ENCODE assay signal across 22 cellular contexts in genomic region chr12:128956755-128957154, GRCh38.
A peak's percentile ranks its signal among the peaks of the same experiment; 100 is the strongest.
DNase-seq lines count a peak whose midpoint lies in the region; TF ChIP-seq lines count a peak whose summit lies in the region.
"Had no signal": no experiment of that assay in that cellular context is flagged by ENCODE, and none has a peak within 500 bp of the region (broad histone marks: within the 10 kb centered on the region; RNA-seq: fewer than 3 reads in every experiment).

No MANE protein-coding gene starts in this region.

- TF ChIP-seq CTCF in HL-60 (IDR thresholded peaks at IDR 0.05; ENCODE audit: insufficient read depth, low read length), result no peak

- peaks cover 7% of the 10 kb centered on the region; the same call in 1 of the 2 replicates for H3K4me1 ChIP-seq in BLaER1
- H3K4me1 ChIP-seq: A549, BE2C had no signal

- no peaks in the 10 kb centered on the region for H4K20me1 ChIP-seq in BLaER1

- peaks cover 70% of the 10 kb centered on the region for H3K36me3 ChIP-seq in BLaER1
- H3K36me3 ChIP-seq: BE2C had no signal

- no peaks in the 10 kb centered on the region for H3K27me3 ChIP-seq in BLaER1
- H3K27me3 ChIP-seq in HL-60 (ENCODE audit: insufficient read depth, poor library complexity, severe bottlenecking), result no peaks in the 10 kb centered on the region
- H3K27me3 ChIP-seq: BE2C had no signal

- no peak overlapping the region for H3K4me3 ChIP-seq in BLaER1
- no peak overlapping the region for H3K4me3 ChIP-seq in HL-60 (replicated peaks; ENCODE audit: insufficient read depth, low read length)
- H3K4me3 ChIP-seq: A549, GM23248 had no signal

- H3K4me2 ChIP-seq in BLaER1, result 0 out of 2 replicates have a peak overlapping the region, but pooled peaks have one; percentile 5
- H3K4me2 ChIP-seq: A549 had no signal

- DNase-seq in activated effector memory CD4-positive, alpha-beta T cell treated with anti-CD3 and anti-CD28 coated beads, Interleukin-2, amount 50 U/mL, for 16 hours, result peak; percentile 10
- DNase-seq in activated effector memory CD4-positive, alpha-beta T cell treated with Interleukin-2 at 50 U/mL for 16 hours, result no peak
- DNase-seq in HL-60 (ENCODE audit: low read depth in 1 of 2, low spot score in 1 of 2) (peak; percentile 39 to 42), MV-4-11 (lab: John Stamatoyannopoulos, UW) (peak; percentile 18), germinal center (ENCODE audit: low spot score) (no peak), NCI-H1417 treated with DMSO at 0.1 percent for 48 hours (lab: John Stamatoyannopoulos, UW) (no peak)
- DNase-seq in activated naive CD4-positive, alpha-beta T cell treated with anti-CD3 and anti-CD28 coated beads, Interleukin-2, amount 50 U/mL, for 16 hours, result no peak
- DNase-seq: 8988T; ACHN; AML-193; BE2C; C1 segment of cervical spinal cord; Calu3; CD4-positive, alpha-beta memory T cell; COR-L47; DMS53; DMS79 treated with DMSO at 0.1 percent for 48 hours; GM23248; H9; HFFc6 had no signal

- H3K9ac ChIP-seq in BLaER1, result 0 out of 2 replicates have a peak overlapping the region, but pooled peaks have one; percentile 23
- H3K9ac ChIP-seq: GM23248 had no signal

- H3K27ac ChIP-seq in BLaER1 (no peak overlapping the region), HL-60 (replicated peaks) (no peak overlapping the region)
- H3K27ac ChIP-seq: A549, GM23248 had no signal

- no peaks in the 10 kb centered on the region for H3K9me3 ChIP-seq in BLaER1
- H3K9me3 ChIP-seq: A549 had no signal

Comparison
In these comparisons a context has a peak if more than half of its experiments do, and no peak if none do; other contexts are left out.
1. DNase-seq: peak in activated effector memory CD4-positive, alpha-beta T cell treated with anti-CD3 and anti-CD28 coated beads, Interleukin-2, amount 50 U/mL, for 16 hours (single experiment), HL-60 (2 of 2) and MV-4-11 (single experiment); none in activated effector memory CD4-positive, alpha-beta T cell treated with Interleukin-2 at 50 U/mL for 16 hours (single experiment), germinal center (single experiment), NCI-H1417 treated with DMSO at 0.1 percent for 48 hours (single experiment) and activated naive CD4-positive, alpha-beta T cell treated with anti-CD3 and anti-CD28 coated beads, Interleukin-2, amount 50 U/mL, for 16 hours (single experiment).